8 cellular contexts compared by ENCODE assay signal in the genomic region with DNA sequence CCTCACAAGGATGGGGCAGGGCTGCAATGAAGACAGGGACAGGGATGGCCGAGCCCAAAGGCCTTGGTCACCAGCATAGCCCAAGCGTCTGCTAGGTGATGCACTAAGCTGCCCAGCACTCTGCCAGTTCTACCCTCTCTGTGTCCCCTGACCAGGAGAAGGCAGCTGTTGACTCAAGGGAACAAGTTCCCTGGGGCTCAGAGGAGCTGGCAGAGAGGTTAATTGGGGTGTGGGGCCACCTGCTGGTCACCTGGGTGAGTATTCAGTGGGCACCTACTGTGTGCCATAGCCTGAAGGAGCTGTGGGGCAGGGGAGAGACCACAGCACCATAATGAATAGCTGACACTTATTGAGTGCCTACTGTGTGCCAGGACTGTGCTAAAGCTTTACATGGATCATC. TPM values are rescaled to one million over a fixed set of nuclear protein-coding genes. Genes with fewer than 3 reads are reported as not detected.
DNase-seq lines count a peak whose midpoint lies in the region; ATAC-seq and TF ChIP-seq lines count a peak whose summit lies in the region.

No MANE protein-coding gene starts in this region.

- POLR2A ChIA-PET in AG04449 (lab: Yijun Ruan, JAX) (no interaction called here), WTC11 (lab: Charles Lee) (interaction anchor here (0.7 to 1.8 kb wide), 3 partner anchors 22 to 732 kb away, joined by 3 to 8 read pairs (median 3); partner anchors contain the start of gene MANF)
- POLR2A ChIA-PET in naive thymus-derived CD8-positive, alpha-beta T cell (lab: Charles Lee) = interaction anchor here (0.5 to 2.0 kb wide), 5 partner anchors 10 to 314 kb away, joined by 4 to 18 read pairs (median 4); partner anchors contain the start of genes HEMK1 and MAPKAPK3

- H3K9me3 Mint-ChIP-seq in HFFc6 (no peaks in the 10 kb centered on the region), WTC11 (no peaks in the 10 kb centered on the region)
- H3K9me3 Mint-ChIP-seq in naive thymus-derived CD8-positive, alpha-beta T cell = no peaks in the 10 kb centered on the region
- H3K9me3 Mint-ChIP-seq in stimulated activated memory B cell treated with anti-CD40 and anti-IgM and Interleukin-4, amounts not matched to agents 10 μg/mL and 1 μg/mL and 100 μg/mL, for 72 hours = no peaks in the 10 kb centered on the region

- ATAC-seq in WTC11 (peak; percentile 73), GM21576 (IDR thresholded peaks at IDR 0.05; ENCODE audit: unreplicated experiment) (no peak)
- ATAC-seq in naive thymus-derived CD8-positive, alpha-beta T cell = peak; percentile 58 to 87
- ATAC-seq in stimulated activated memory B cell treated with anti-CD40 and anti-IgM and Interleukin-4, amounts not matched to agents 10 μg/mL and 1 μg/mL and 100 μg/mL, for 72 hours = no peak

- H3K27ac Mint-ChIP-seq in HFFc6 = no peak overlapping the region
- no peak overlapping the region for H3K27ac Mint-ChIP-seq in WTC11
- H3K27ac Mint-ChIP-seq in naive thymus-derived CD8-positive, alpha-beta T cell = peak overlapping the region in 7 of 10 donors; percentile 13 to 83 (median 35)
- H3K27ac Mint-ChIP-seq in stimulated activated memory B cell treated with anti-CD40 and anti-IgM and Interleukin-4, amounts not matched to agents 10 μg/mL and 1 μg/mL and 100 μg/mL, for 72 hours = no peak overlapping the region

- DNase-seq in AG04449 (ENCODE audit: low read depth, low spot score) (no peak), HFFc6 (no peak), WTC11 (ENCODE audit: low spot score) (peak; percentile 70), cerebellar nuclear complex (lab: John Stamatoyannopoulos, UW) (no peak)
- peak; percentile 35 for DNase-seq in central memory CD4-positive, alpha-beta T cell
- peak in 9 of 10 donors; percentile 17 to 75 (median 41) for DNase-seq in naive thymus-derived CD8-positive, alpha-beta T cell

- no peak overlapping the region for H3K4me3 ChIP-seq in AG04449 (ENCODE audit: low read depth, low read length)

- peak; percentile 13 for TF ChIP-seq CTCF in AG04449 (IDR thresholded peaks at IDR 0.05; ENCODE audit: insufficient read depth, low read length, missing control alignments)
- TF ChIP-seq CTCF in HFFc6 (IDR thresholded peaks at IDR 0.05) = peak; percentile 68
- TF ChIP-seq CTCF in WTC11 (IDR thresholded peaks at IDR 0.05) = peak; percentile 24

- no peaks in the 10 kb centered on the region; the same call in none of the 2 replicates for H3K27me3 Mint-ChIP-seq in HFFc6 (ENCODE audit: insufficient read depth)
- H3K27me3 Mint-ChIP-seq in WTC11 (ENCODE audit: low read depth) = peaks cover 3% of the 10 kb centered on the region; the same call in 1 of the 2 replicates
- H3K27me3 Mint-ChIP-seq in naive thymus-derived CD8-positive, alpha-beta T cell = no peaks in the 10 kb centered on the region
- H3K27me3 Mint-ChIP-seq in stimulated activated memory B cell treated with anti-CD40 and anti-IgM and Interleukin-4, amounts not matched to agents 10 μg/mL and 1 μg/mL and 100 μg/mL, for 72 hours = no peaks in the 10 kb centered on the region

- no peaks in the 10 kb centered on the region; the same call in 1 of the 2 replicates for H3K36me3 Mint-ChIP-seq in HFFc6 (ENCODE audit: low read depth)
- H3K36me3 Mint-ChIP-seq in WTC11 = no peaks in the 10 kb centered on the region
- peaks cover 0 to 12% (median 0%) of the 10 kb centered on the region in 3 donors for H3K36me3 Mint-ChIP-seq in naive thymus-derived CD8-positive, alpha-beta T cell
- H3K36me3 Mint-ChIP-seq in stimulated activated memory B cell treated with anti-CD40 and anti-IgM and Interleukin-4, amounts not matched to agents 10 μg/mL and 1 μg/mL and 100 μg/mL, for 72 hours = peaks cover 1% of the 10 kb centered on the region

- H3K4me1 Mint-ChIP-seq in HFFc6 (ENCODE audit: low read depth) (peaks cover 26% of the 10 kb centered on the region), WTC11 (peaks cover 26% of the 10 kb centered on the region)
- H3K4me1 Mint-ChIP-seq in naive thymus-derived CD8-positive, alpha-beta T cell = peaks cover 0 to 13% (median 11%) of the 10 kb centered on the region in 4 donors
- no peaks in the 10 kb centered on the region for H3K4me1 Mint-ChIP-seq in stimulated activated memory B cell treated with anti-CD40 and anti-IgM and Interleukin-4, amounts not matched to agents 10 μg/mL and 1 μg/mL and 100 μg/mL, for 72 hours

- CTCF ChIA-PET in AG04449 (lab: Yijun Ruan, JAX) (interaction anchor here (0.6 to 6.7 kb wide), 7 partner anchors 10 to 38 kb away, joined by 3 to 66 read pairs (median 4); partner anchors contain the start of gene MAPKAPK3), WTC11 (lab: Charles Lee) (interaction anchor here (0.6 to 9.1 kb wide), 37 partner anchors 9 to 732 kb away, joined by 3 to 202 read pairs (median 4); partner anchors contain the start of genes CISH, DOCK3, HEMK1 and MANF)

- no peak overlapping the region for H3K4me3 Mint-ChIP-seq in HFFc6
- H3K4me3 Mint-ChIP-seq in WTC11 = no peak overlapping the region
- H3K4me3 Mint-ChIP-seq in naive thymus-derived CD8-positive, alpha-beta T cell = no peak overlapping the region
- H3K4me3 Mint-ChIP-seq in stimulated activated memory B cell treated with anti-CD40 and anti-IgM and Interleukin-4, amounts not matched to agents 10 μg/mL and 1 μg/mL and 100 μg/mL, for 72 hours = no peak overlapping the region

TF ChIP-seq in WTC11, 78 proteins besides CTCF, POLR2A, EP300 and RAD21 (continues in another document):
- 0 out of 2 replicates have a peak, but pooled peaks have one; percentile 20 for TF ChIP-seq FOXP1 (CRISPR knock-in tag; IDR thresholded peaks at IDR 0.05; ENCODE audit: borderline replicate concordance)
- TF ChIP-seq, protein P1, sequence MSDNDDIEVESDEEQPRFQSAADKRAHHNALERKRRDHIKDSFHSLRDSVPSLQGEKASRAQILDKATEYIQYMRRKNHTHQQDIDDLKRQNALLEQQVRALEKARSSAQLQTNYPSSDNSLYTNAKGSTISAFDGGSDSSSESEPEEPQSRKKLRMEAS (CRISPR knock-in tag; IDR thresholded peaks at IDR 0.05) = no peak
- no peak for TF ChIP-seq ESRRA (CRISPR knock-in tag; IDR thresholded peaks at IDR 0.05; ENCODE audit: borderline replicate concordance)
- TF ChIP-seq ETV6 (CRISPR knock-in tag; IDR thresholded peaks at IDR 0.05) = peak; percentile 39; the same call in 1 of the 2 replicates
- TF ChIP-seq ATF2 (CRISPR knock-in tag; IDR thresholded peaks at IDR 0.05; ENCODE audit: borderline replicate concordance, low read depth) = no peak
- TF ChIP-seq TEAD1 (CRISPR knock-in tag; IDR thresholded peaks at IDR 0.05) = no peak
- TF ChIP-seq ZNF121 (CRISPR knock-in tag; IDR thresholded peaks at IDR 0.05) = peak; percentile 87
- TF ChIP-seq, protein P2, sequence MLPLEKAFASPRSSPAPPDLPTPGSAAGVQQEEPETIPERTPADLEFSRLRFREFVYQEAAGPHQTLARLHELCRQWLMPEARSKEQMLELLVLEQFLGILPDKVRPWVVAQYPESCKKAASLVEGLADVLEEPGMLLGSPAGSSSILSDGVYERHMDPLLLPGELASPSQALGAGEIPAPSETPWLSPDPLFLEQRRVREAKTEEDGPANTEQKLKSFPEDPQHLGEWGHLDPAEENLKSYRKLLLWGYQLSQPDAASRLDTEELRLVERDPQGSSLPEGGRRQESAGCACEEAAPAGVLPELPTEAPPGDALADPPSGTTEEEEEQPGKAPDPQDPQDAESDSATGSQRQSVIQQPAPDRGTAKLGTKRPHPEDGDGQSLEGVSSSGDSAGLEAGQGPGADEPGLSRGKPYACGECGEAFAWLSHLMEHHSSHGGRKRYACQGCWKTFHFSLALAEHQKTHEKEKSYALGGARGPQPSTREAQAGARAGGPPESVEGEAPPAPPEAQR (CRISPR knock-in tag; IDR thresholded peaks at IDR 0.05) = no peak
- no peak for TF ChIP-seq ZBTB21 (CRISPR knock-in tag; IDR thresholded peaks at IDR 0.05; ENCODE audit: borderline replicate concordance)
- TF ChIP-seq, protein P3, sequence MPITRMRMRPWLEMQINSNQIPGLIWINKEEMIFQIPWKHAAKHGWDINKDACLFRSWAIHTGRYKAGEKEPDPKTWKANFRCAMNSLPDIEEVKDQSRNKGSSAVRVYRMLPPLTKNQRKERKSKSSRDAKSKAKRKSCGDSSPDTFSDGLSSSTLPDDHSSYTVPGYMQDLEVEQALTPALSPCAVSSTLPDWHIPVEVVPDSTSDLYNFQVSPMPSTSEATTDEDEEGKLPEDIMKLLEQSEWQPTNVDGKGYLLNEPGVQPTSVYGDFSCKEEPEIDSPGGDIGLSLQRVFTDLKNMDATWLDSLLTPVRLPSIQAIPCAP (CRISPR knock-in tag; IDR thresholded peaks at IDR 0.05) = no peak
- no peak for TF ChIP-seq TEAD4 (CRISPR knock-in tag; IDR thresholded peaks at IDR 0.05)
- no peak for TF ChIP-seq ATF3 (CRISPR knock-in tag; conservative IDR thresholded peaks at IDR 0.05)

RNA-seq across cellular contexts. Expression of gene DOCK3, which starts 22.0 kb away (rescaled TPM):
- under 1 TPM; 0.14 to 0.26 (median 0.22) TPM for total RNA-seq in HFFc6 (2021; fragmentation: NEBNext Ultra II Directional; extraction: Animal tissue kit (Norgen Biotek cat#: 25700))
- 5.2 to 5.6 TPM (median 5.5 TPM) in 3 replicates for total RNA-seq in WTC11 (2021)
- 1 to 10 TPM; 1.5 to 1.9 TPM for total RNA-seq in naive thymus-derived CD8-positive, alpha-beta T cell
- polyA plus RNA-seq in naive thymus-derived CD8-positive, alpha-beta T cell = under 1 TPM; 0.14 to 0.63 (median 0.22) TPM

RNA-seq across cellular contexts. Expression of gene MAPKAPK3, which starts 35.8 kb away (rescaled TPM):
- total RNA-seq in HFFc6 (2021; fragmentation: NEBNext Ultra II Directional; extraction: Animal tissue kit (Norgen Biotek cat#: 25700)) = 10 to 100 TPM; 60.5 to 65.5 (median 62.8) TPM
- total RNA-seq in WTC11 (2021) = 52.7 to 60.2 TPM (median 54.4 TPM) in 3 replicates
- 10 to 100 TPM; 27.5 TPM for total RNA-seq in naive thymus-derived CD8-positive, alpha-beta T cell
- polyA plus RNA-seq in naive thymus-derived CD8-positive, alpha-beta T cell = 10 to 100 TPM; 42.4 to 48.2 (median 48.1) TPM

RNA-seq across cellular contexts. Expression of gene CISH, which starts 41.1 kb away (rescaled TPM):
- 1 to 10 TPM in 2 of 6 experiments, under 1 TPM in 4; 0.84 to 1.4 (median 0.95) TPM for total RNA-seq in HFFc6 (2021; fragmentation: NEBNext Ultra II Directional; extraction: Animal tissue kit (Norgen Biotek cat#: 25700))
- 1.8 to 2.4 TPM (median 1.9 TPM) in 3 replicates for total RNA-seq in WTC11 (2021)
- 1 to 10 TPM; 8.1 to 8.8 TPM for total RNA-seq in naive thymus-derived CD8-positive, alpha-beta T cell
- 100 to 1,000 TPM in 2 of 3 donors, 10 to 100 TPM in 1; 16.3 to 135 (median 100) TPM for polyA plus RNA-seq in naive thymus-derived CD8-positive, alpha-beta T cell

Comparison
In these comparisons a context has a peak if more than half of its experiments do, and no peak if none do; other contexts are left out.
1. DNase-seq: peak in WTC11 (single experiment), central memory CD4-positive, alpha-beta T cell (single experiment) and naive thymus-derived CD8-positive, alpha-beta T cell (9 of 10); none in AG04449 (single experiment), HFFc6 (single experiment) and cerebellar nuclear complex (0 of 2).
2. CTCF ChIP-seq: peak in every context shown above with its lines; median percentile 68 in HFFc6; 24 in WTC11; 13 in AG04449.
3. H3K27ac Mint-ChIP-seq: peak in naive thymus-derived CD8-positive, alpha-beta T cell (7 of 10); none in HFFc6 (single experiment), WTC11 (single experiment) and stimulated activated memory B cell treated with anti-CD40 and anti-IgM and Interleukin-4, amounts not matched to agents 10 μg/mL and 1 μg/mL and 100 μg/mL, for 72 hours (single experiment).
4. ATAC-seq: peak in WTC11 (single experiment) and naive thymus-derived CD8-positive, alpha-beta T cell (2 of 2); none in GM21576 (single experiment) and stimulated activated memory B cell treated with anti-CD40 and anti-IgM and Interleukin-4, amounts not matched to agents 10 μg/mL and 1 μg/mL and 100 μg/mL, for 72 hours (single experiment).